ENCODE assay signal across 1 cellular context in the genomic region with DNA sequence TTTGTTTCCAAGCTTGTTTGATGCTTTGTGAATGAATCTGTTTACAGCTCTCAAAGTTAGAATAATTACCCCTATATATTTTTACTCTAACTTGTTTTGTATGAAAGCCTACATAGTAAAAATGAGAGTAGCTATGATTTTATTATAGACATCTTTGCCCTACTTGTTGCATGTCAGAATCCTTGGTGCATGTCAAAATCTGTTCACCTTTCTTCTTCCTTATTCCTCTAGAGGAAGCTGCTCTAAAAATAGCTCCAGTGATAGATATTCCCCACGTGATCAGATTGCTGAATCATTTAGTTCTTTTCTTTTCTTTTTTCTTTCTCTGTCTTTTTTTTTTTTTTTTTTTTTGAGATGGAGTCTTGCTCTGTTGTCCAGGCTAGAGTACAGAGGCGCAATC.
TF ChIP-seq lines count a peak whose summit lies in the region.

No MANE protein-coding gene starts in this region.

TF ChIP-seq in HCT116, 20 proteins besides CTCF, POLR2A, EP300 and RAD21 (continued from another document):
- TF ChIP-seq, protein P1, sequence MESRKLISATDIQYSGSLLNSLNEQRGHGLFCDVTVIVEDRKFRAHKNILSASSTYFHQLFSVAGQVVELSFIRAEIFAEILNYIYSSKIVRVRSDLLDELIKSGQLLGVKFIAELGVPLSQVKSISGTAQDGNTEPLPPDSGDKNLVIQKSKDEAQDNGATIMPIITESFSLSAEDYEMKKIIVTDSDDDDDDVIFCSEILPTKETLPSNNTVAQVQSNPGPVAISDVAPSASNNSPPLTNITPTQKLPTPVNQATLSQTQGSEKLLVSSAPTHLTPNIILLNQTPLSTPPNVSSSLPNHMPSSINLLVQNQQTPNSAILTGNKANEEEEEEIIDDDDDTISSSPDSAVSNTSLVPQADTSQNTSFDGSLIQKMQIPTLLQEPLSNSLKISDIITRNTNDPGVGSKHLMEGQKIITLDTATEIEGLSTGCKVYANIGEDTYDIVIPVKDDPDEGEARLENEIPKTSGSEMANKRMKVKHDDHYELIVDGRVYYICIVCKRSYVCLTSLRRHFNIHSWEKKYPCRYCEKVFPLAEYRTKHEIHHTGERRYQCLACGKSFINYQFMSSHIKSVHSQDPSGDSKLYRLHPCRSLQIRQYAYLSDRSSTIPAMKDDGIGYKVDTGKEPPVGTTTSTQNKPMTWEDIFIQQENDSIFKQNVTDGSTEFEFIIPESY (IDR thresholded peaks at IDR 0.05; ENCODE audit: extremely low read depth, insufficient replicate concordance, low read length) = no peak
- TF ChIP-seq EZH2 (IDR thresholded peaks at IDR 0.05) = no peak
- TF ChIP-seq FOSL1 (IDR thresholded peaks at IDR 0.05; ENCODE audit: low read depth) = no peak
- no peak for TF ChIP-seq CBX3 (IDR thresholded peaks at IDR 0.05; ENCODE audit: low read depth)
- TF ChIP-seq ZFX (IDR thresholded peaks at IDR 0.05) = no peak
- no peak for TF ChIP-seq ZNF274 (IDR thresholded peaks at IDR 0.05; ENCODE audit: low read depth, low read length)
- TF ChIP-seq EGR1 (IDR thresholded peaks at IDR 0.05; ENCODE audit: low read depth) = no peak
- TF ChIP-seq, protein P2, sequence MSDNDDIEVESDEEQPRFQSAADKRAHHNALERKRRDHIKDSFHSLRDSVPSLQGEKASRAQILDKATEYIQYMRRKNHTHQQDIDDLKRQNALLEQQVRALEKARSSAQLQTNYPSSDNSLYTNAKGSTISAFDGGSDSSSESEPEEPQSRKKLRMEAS (IDR thresholded peaks at IDR 0.05) = no peak
- no peak for TF ChIP-seq JUND (IDR thresholded peaks at IDR 0.05)
- TF ChIP-seq SIN3A (IDR thresholded peaks at IDR 0.05; ENCODE audit: low read depth) = no peak
- TF ChIP-seq ELF1 (IDR thresholded peaks at IDR 0.05; ENCODE audit: borderline replicate concordance, low read depth) = no peak
- TF ChIP-seq, protein P3, sequence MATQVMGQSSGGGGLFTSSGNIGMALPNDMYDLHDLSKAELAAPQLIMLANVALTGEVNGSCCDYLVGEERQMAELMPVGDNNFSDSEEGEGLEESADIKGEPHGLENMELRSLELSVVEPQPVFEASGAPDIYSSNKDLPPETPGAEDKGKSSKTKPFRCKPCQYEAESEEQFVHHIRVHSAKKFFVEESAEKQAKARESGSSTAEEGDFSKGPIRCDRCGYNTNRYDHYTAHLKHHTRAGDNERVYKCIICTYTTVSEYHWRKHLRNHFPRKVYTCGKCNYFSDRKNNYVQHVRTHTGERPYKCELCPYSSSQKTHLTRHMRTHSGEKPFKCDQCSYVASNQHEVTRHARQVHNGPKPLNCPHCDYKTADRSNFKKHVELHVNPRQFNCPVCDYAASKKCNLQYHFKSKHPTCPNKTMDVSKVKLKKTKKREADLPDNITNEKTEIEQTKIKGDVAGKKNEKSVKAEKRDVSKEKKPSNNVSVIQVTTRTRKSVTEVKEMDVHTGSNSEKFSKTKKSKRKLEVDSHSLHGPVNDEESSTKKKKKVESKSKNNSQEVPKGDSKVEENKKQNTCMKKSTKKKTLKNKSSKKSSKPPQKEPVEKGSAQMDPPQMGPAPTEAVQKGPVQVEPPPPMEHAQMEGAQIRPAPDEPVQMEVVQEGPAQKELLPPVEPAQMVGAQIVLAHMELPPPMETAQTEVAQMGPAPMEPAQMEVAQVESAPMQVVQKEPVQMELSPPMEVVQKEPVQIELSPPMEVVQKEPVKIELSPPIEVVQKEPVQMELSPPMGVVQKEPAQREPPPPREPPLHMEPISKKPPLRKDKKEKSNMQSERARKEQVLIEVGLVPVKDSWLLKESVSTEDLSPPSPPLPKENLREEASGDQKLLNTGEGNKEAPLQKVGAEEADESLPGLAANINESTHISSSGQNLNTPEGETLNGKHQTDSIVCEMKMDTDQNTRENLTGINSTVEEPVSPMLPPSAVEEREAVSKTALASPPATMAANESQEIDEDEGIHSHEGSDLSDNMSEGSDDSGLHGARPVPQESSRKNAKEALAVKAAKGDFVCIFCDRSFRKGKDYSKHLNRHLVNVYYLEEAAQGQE (IDR thresholded peaks at IDR 0.05; ENCODE audit: low read depth) = no peak
